In the genomic region with DNA sequence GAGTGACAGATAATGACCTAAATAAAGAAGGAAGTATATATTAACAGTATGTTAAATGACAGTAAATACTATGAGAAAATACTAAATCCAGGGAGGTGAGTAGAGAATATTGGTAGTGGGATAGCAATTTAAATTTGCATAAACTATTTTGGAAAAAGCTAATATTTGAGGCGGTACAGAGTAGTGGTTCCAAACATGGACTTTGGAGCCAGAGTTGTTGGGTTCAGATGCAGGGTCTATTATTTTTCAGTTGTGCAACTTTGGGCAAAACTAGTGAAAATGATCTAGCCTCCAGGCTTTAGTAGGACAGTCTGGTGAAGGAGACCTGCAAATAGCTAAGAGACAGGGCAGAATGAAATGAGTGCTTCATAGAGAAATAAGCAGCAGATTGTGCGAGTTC, we compare ENCODE assay signal across 27 cellular contexts.
"Had no signal": no experiment of that assay in that cellular context is flagged by ENCODE, and none has a peak within 500 bp of the region (broad histone marks: within the 10 kb centered on the region; RNA-seq: fewer than 3 reads in every experiment).

No MANE protein-coding gene starts in this region.

- H3K36me3 ChIP-seq: stomach, suprapubic skin, thoracic aorta, thyroid gland, tibial artery, tibial nerve, transverse colon, upper lobe of left lung, upper lobe of right lung, uterus, vagina had no signal

- H3K27ac ChIP-seq: stomach, suprapubic skin, testis, thoracic aorta, thyroid gland, tibial artery, tibial nerve, transverse colon, upper lobe of left lung, upper lobe of right lung, uterus, vagina had no signal

- FAIRE-seq: urothelium cell line had no signal

- H3K4me1 ChIP-seq: stomach, suprapubic skin, testis, thyroid gland, tibial artery, tibial nerve, transverse colon, upper lobe of left lung, upper lobe of right lung, uterus, vagina had no signal

- ATAC-seq: stimulated activated effector memory CD8-positive, alpha-beta T cell treated with anti-CD3 and anti-CD28 coated beads, Interleukin-12 subunit alpha, Interleukin-12 subunit beta, amount 100 ng/mL, for 72 hours; stimulated activated memory B cell treated with anti-CD40 and anti-IgM and Interleukin-4, amounts not matched to agents 10 μg/mL and 1 μg/mL and 100 μg/mL, for 72 hours; stimulated activated naive B cell treated with anti-CD40 and anti-IgM and Interleukin-4, amounts not matched to agents 10 μg/mL and 1 μg/mL and 100 μg/mL, for 72 hours; stimulated activated naive CD8-positive, alpha-beta T cell treated with anti-CD3 and anti-CD28 coated beads, Interleukin-15, amount 100 ng/mL, for 72 hours; stimulated activated naive CD8-positive, alpha-beta T cell treated with anti-CD3 and anti-CD28 coated beads, Interleukin-15, Interleukin-2, amounts not matched to agents 100 U/mL and 50 U/mL, for 24 hours; upper lobe of right lung had no signal

- H3K9me3 ChIP-seq: stomach, suprapubic skin, testis, thoracic aorta, thyroid gland, tibial artery, tibial nerve, transverse colon, upper lobe of left lung, upper lobe of right lung, uterus, vagina had no signal

- H3K27me3 ChIP-seq: stomach, suprapubic skin, testis, thyroid gland, tibial artery, tibial nerve, transverse colon, upper lobe of left lung, upper lobe of right lung, uterus, vagina had no signal

- H3K4me3 ChIP-seq: stomach, suprapubic skin, testis, thoracic aorta, thyroid gland, tibial artery, tibial nerve, transverse colon, upper lobe of left lung, upper lobe of right lung, uterus, vagina had no signal

- DNase-seq: stimulated activated CD4-positive, alpha-beta T cell treated with anti-CD3 and anti-CD28 coated beads, Interleukin-2, amount 100 ng/mL, for 48 hours; stimulated activated CD4-positive, alpha-beta T cell treated with anti-CD3 and anti-CD28 coated beads, Interleukin-4, amount 100 ng/mL, for 1 hour; stimulated activated CD4-positive, alpha-beta T cell treated with anti-CD3 and anti-CD28 coated beads, Interleukin-4, amount 100 ng/mL, for 24 hours; stimulated activated CD4-positive, alpha-beta T cell treated with anti-CD3 and anti-CD28 coated beads, Interleukin-4, amount 100 ng/mL, for 4 hours; stimulated activated CD8-positive, alpha-beta memory T cell treated with anti-CD3 and anti-CD28 coated beads, Interleukin-4, amount 100 ng/mL, for 48 hours; stimulated activated naive B cell treated with anti-CD40 and anti-IgM and Interleukin-4, amounts not matched to agents 10 μg/mL and 1 μg/mL and 100 μg/mL, for 72 hours; stimulated activated naive CD4-positive, alpha-beta T cell; stimulated activated naive CD4-positive, alpha-beta T cell treated with Interleukin-2 at 50 U/mL for 16 hours; stimulated activated naive CD8-positive, alpha-beta T cell treated with anti-CD3 and anti-CD28 coated beads, Interleukin-15, amount 100 ng/mL, for 72 hours; stimulated activated naive CD8-positive, alpha-beta T cell treated with anti-CD3 and anti-CD28 coated beads, Interleukin-15, Interleukin-2, amounts not matched to agents 100 U/mL and 50 U/mL, for 24 hours; stomach; substantia nigra; testis; thyroid gland; tibial artery; transverse colon; trophoblast cell; upper lobe of left lung; upper lobe of right lung; uterus had no signal
